ENCODE assay signal across 3 cellular contexts in genomic region chr14:31559939-31560338, GRCh38.
TF ChIP-seq lines count a peak whose summit lies in the region.

No MANE protein-coding gene starts in this region.

TF ChIP-seq in SK-N-SH, 30 proteins besides CTCF, POLR2A, EP300 and RAD21:
- TF ChIP-seq NFIC (IDR thresholded peaks at IDR 0.05; ENCODE audit: borderline replicate concordance) (no peak), SIN3A (IDR thresholded peaks at IDR 0.05; ENCODE audit: borderline replicate concordance, low read depth, low read length) (no peak), PBX3 (IDR thresholded peaks at IDR 0.05) (no peak), ZBTB33 (IDR thresholded peaks at IDR 0.05; ENCODE audit: borderline replicate concordance, low read depth) (no peak)

TF ChIP-seq in SK-N-SH treated with all-trans-retinoic acid at 6 μM for 48 hours, 23 proteins besides CTCF, POLR2A, EP300 and RAD21:
- TF ChIP-seq RARB (CRISPR knock-in tag; IDR thresholded peaks at IDR 0.05) (no peak), CSDC2 (CRISPR knock-in tag; IDR thresholded peaks at IDR 0.05) (no peak), OSR1 (CRISPR knock-in tag; IDR thresholded peaks at IDR 0.05) (no peak), PATZ1 (CRISPR knock-in tag; IDR thresholded peaks at IDR 0.05; ENCODE audit: borderline replicate concordance) (no peak), SNAI2 (CRISPR knock-in tag; IDR thresholded peaks at IDR 0.05) (no peak)
- TF ChIP-seq, protein P1, sequence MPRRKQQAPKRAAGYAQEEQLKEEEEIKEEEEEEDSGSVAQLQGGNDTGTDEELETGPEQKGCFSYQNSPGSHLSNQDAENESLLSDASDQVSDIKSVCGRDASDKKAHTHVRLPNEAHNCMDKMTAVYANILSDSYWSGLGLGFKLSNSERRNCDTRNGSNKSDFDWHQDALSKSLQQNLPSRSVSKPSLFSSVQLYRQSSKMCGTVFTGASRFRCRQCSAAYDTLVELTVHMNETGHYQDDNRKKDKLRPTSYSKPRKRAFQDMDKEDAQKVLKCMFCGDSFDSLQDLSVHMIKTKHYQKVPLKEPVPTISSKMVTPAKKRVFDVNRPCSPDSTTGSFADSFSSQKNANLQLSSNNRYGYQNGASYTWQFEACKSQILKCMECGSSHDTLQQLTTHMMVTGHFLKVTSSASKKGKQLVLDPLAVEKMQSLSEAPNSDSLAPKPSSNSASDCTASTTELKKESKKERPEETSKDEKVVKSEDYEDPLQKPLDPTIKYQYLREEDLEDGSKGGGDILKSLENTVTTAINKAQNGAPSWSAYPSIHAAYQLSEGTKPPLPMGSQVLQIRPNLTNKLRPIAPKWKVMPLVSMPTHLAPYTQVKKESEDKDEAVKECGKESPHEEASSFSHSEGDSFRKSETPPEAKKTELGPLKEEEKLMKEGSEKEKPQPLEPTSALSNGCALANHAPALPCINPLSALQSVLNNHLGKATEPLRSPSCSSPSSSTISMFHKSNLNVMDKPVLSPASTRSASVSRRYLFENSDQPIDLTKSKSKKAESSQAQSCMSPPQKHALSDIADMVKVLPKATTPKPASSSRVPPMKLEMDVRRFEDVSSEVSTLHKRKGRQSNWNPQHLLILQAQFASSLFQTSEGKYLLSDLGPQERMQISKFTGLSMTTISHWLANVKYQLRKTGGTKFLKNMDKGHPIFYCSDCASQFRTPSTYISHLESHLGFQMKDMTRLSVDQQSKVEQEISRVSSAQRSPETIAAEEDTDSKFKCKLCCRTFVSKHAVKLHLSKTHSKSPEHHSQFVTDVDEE (CRISPR knock-in tag; IDR thresholded peaks at IDR 0.05) = no peak

TF ChIP-seq in K562, 482 proteins besides CTCF, POLR2A, EP300 and RAD21:
- TF ChIP-seq ZNF717 (CRISPR knock-in tag; IDR thresholded peaks at IDR 0.05) = no peak
- TF ChIP-seq CTCFL (IDR thresholded peaks at IDR 0.05; ENCODE audit: borderline replicate concordance, insufficient read depth, low read depth, low read length, poor library complexity, severe bottlenecking) = no peak
- no peak for TF ChIP-seq NR1H2 (CRISPR knock-in tag; IDR thresholded peaks at IDR 0.05)
- no peak for TF ChIP-seq HDAC1 (IDR thresholded peaks at IDR 0.05)
- TF ChIP-seq, protein P2, sequence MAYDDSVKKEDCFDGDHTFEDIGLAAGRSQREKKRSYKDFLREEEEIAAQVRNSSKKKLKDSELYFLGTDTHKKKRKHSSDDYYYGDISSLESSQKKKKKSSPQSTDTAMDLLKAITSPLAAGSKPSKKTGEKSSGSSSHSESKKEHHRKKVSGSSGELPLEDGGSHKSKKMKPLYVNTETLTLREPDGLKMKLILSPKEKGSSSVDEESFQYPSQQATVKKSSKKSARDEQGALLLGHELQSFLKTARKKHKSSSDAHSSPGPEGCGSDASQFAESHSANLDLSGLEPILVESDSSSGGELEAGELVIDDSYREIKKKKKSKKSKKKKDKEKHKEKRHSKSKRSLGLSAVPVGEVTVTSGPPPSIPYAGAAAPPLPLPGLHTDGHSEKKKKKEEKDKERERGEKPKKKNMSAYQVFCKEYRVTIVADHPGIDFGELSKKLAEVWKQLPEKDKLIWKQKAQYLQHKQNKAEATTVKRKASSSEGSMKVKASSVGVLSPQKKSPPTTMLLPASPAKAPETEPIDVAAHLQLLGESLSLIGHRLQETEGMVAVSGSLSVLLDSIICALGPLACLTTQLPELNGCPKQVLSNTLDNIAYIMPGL (CRISPR knock-in tag; IDR thresholded peaks at IDR 0.05) = no peak
- no peak for TF ChIP-seq CHD2 (IDR thresholded peaks at IDR 0.05; ENCODE audit: low read depth, low read length)
- TF ChIP-seq XRCC4 (IDR thresholded peaks at IDR 0.05; ENCODE audit: extremely low read depth, insufficient read depth, insufficient read length) = no peak
- TF ChIP-seq, protein P3, sequence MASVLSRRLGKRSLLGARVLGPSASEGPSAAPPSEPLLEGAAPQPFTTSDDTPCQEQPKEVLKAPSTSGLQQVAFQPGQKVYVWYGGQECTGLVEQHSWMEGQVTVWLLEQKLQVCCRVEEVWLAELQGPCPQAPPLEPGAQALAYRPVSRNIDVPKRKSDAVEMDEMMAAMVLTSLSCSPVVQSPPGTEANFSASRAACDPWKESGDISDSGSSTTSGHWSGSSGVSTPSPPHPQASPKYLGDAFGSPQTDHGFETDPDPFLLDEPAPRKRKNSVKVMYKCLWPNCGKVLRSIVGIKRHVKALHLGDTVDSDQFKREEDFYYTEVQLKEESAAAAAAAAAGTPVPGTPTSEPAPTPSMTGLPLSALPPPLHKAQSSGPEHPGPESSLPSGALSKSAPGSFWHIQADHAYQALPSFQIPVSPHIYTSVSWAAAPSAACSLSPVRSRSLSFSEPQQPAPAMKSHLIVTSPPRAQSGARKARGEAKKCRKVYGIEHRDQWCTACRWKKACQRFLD (CRISPR knock-in tag; IDR thresholded peaks at IDR 0.05) = no peak
- no peak for TF ChIP-seq CXXC5 (CRISPR knock-in tag; IDR thresholded peaks at IDR 0.05)
- no peak for TF ChIP-seq ZC3H8 (IDR thresholded peaks at IDR 0.05)
- TF ChIP-seq TFE3 (CRISPR knock-in tag; IDR thresholded peaks at IDR 0.05) = no peak
- TF ChIP-seq CHCHD3 (CRISPR knock-in tag; IDR thresholded peaks at IDR 0.05) = no peak
- no peak for TF ChIP-seq KAT2B (IDR thresholded peaks at IDR 0.05; ENCODE audit: low read depth, low read length)
- no peak for TF ChIP-seq MAFG (tag; conservative IDR thresholded peaks at IDR 0.05)
- TF ChIP-seq BRF1 (IDR thresholded peaks at IDR 0.05; ENCODE audit: borderline replicate concordance, extremely low read depth, insufficient read length) = no peak
- no peak for TF ChIP-seq NCOR1 (IDR thresholded peaks at IDR 0.05)
- no peak for TF ChIP-seq TOE1 (IDR thresholded peaks at IDR 0.05; ENCODE audit: borderline replicate concordance)
- no peak for TF ChIP-seq TOE1 (CRISPR knock-in tag; IDR thresholded peaks at IDR 0.05; ENCODE audit: borderline replicate concordance, low read depth)
- TF ChIP-seq ZNF445 (CRISPR knock-in tag; IDR thresholded peaks at IDR 0.05; ENCODE audit: low read depth) = no peak
- TF ChIP-seq ZNF57 (CRISPR knock-in tag; IDR thresholded peaks at IDR 0.05) = no peak
